8 cellular contexts compared by ENCODE assay signal in genomic region chr7:128862571-128863432, GRCh38. TPM values are rescaled to one million over a fixed set of nuclear protein-coding genes. Genes with fewer than 3 reads are reported as not detected.
DNase-seq lines count a peak whose midpoint lies in the region; ATAC-seq, FAIRE-seq and TF ChIP-seq lines count a peak whose summit lies in the region.

TSS of gene ATP6V1F (plus strand) at chr7:128862856. CDS start at chr7:128862905, 49 bp downstream.

- peak; percentile 94 to 95 for ATAC-seq in natural killer cell treated with Interleukin-12 subunit alpha and Interleukin-12 subunit beta and Interleukin-15 and Interleukin-18, amount 100 ng/mL, for 72 hours
- ATAC-seq in stimulated activated naive CD8-positive, alpha-beta T cell treated with anti-CD3 and anti-CD28 coated beads, Interleukin-15, Interleukin-2, amounts not matched to agents 100 U/mL and 50 U/mL, for 24 hours: peak; percentile 90

- DNase-seq in ELF-1 (ENCODE audit: low read depth, low spot score) (peak; percentile 98), H54 (ENCODE audit: insufficient read length, low spot score) (peak; percentile 98), M059J (ENCODE audit: low read depth) (peak; percentile 96), SHP77 (lab: John Stamatoyannopoulos, UW) (peak; percentile 95), fibroblast of peridontal ligament (ENCODE audit: extremely low read depth) (peak; percentile 96)
- DNase-seq in activated effector memory CD4-positive, alpha-beta T cell treated with Interleukin-2 at 50 U/mL for 16 hours: peak; percentile 99
- DNase-seq in natural killer cell treated with Interleukin-12 subunit alpha and Interleukin-12 subunit beta and Interleukin-15 and Interleukin-18, amount 100 ng/mL, for 72 hours (ENCODE audit: low spot score): peak; percentile 96
- DNase-seq in stimulated activated naive CD8-positive, alpha-beta T cell treated with anti-CD3 and anti-CD28 coated beads, Interleukin-15, Interleukin-2, amounts not matched to agents 100 U/mL and 50 U/mL, for 24 hours: peak; percentile 100

- H3K27ac Mint-ChIP-seq in natural killer cell treated with Interleukin-12 subunit alpha and Interleukin-12 subunit beta and Interleukin-15 and Interleukin-18, amount 100 ng/mL, for 72 hours: peak within 1 kb of the TSS; percentile 80 to 94

- peak within 1 kb of the TSS; percentile 92 for H3K4me3 Mint-ChIP-seq in natural killer cell treated with Interleukin-12 subunit alpha and Interleukin-12 subunit beta and Interleukin-15 and Interleukin-18, amount 100 ng/mL, for 72 hours

- H3K36me3 Mint-ChIP-seq in natural killer cell treated with Interleukin-12 subunit alpha and Interleukin-12 subunit beta and Interleukin-15 and Interleukin-18, amount 100 ng/mL, for 72 hours: peaks cover 8% of the 10 kb centered on the region

- no peaks in the 10 kb centered on the region for H3K9me3 Mint-ChIP-seq in natural killer cell treated with Interleukin-12 subunit alpha and Interleukin-12 subunit beta and Interleukin-15 and Interleukin-18, amount 100 ng/mL, for 72 hours

- TF ChIP-seq POLR2A in H54 (IDR thresholded peaks at IDR 0.05; ENCODE audit: low read depth, low read length): peak; percentile 94

- FAIRE-seq in H54 (lab: Jason Lieb, UNC): no peak

- H3K27me3 Mint-ChIP-seq in natural killer cell treated with Interleukin-12 subunit alpha and Interleukin-12 subunit beta and Interleukin-15 and Interleukin-18, amount 100 ng/mL, for 72 hours: no peaks in the 10 kb centered on the region

- H3K4me1 Mint-ChIP-seq in natural killer cell treated with Interleukin-12 subunit alpha and Interleukin-12 subunit beta and Interleukin-15 and Interleukin-18, amount 100 ng/mL, for 72 hours (ENCODE audit: low read depth in 2 of 2): peaks cover 30 to 34% of the 10 kb centered on the region in 2 donors

RNA-seq across cellular contexts. Expression of gene ATP6V1F, which starts in this region (rescaled TPM):
- 160 TPM in 2 replicates for total RNA-seq in M059J (2014; rRNA removed; shearing (Covaris generic))
- 100 to 1,000 TPM; 115 to 145 TPM for total RNA-seq in natural killer cell treated with Interleukin-12 subunit alpha and Interleukin-12 subunit beta and Interleukin-15 and Interleukin-18, amount 100 ng/mL, for 72 hours

Comparison
In these comparisons a context has a peak if more than half of its experiments do, and no peak if none do; other contexts are left out.
1. Peak in every context shown above with its lines: DNase-seq and ATAC-seq.